8 cellular contexts compared by ENCODE assay signal in genomic region chr2:145745387-145745721, GRCh38.
DNase-seq lines count a peak whose midpoint lies in the region; ATAC-seq, FAIRE-seq and TF ChIP-seq lines count a peak whose summit lies in the region.
"Not testable (repeated sequence)": the region's sequence is repeated elsewhere in the genome, so short reads cannot be mapped to it uniquely, and the experiment has no call there.

No MANE protein-coding gene starts in this region.

- not testable (repeated sequence) for H2AFZ ChIP-seq in ACC112 (ENCODE audit: low read length, unreplicated experiment); astrocyte (ENCODE audit: low read depth, low read length); endothelial cell of umbilical vein (ENCODE audit: low read depth, low read length)
- peak overlapping the region; percentile 9; the same call in 1 of the 2 replicates for H2AFZ ChIP-seq in Karpas-422 (ENCODE audit: low read length)

- not testable (repeated sequence) for H4K20me1 ChIP-seq in Karpas-422 (ENCODE audit: insufficient read depth, low read depth, low read length); astrocyte (ENCODE audit: insufficient read depth, low read length); endothelial cell of umbilical vein (replicated peaks; ENCODE audit: control insufficient read depth, extremely low read depth, insufficient read depth, low read length)

- H3K27me3 Mint-ChIP-seq in astrocyte (ENCODE audit: low read depth, unreplicated experiment); stimulated activated memory B cell treated with anti-CD40 and anti-IgM and Interleukin-4, amounts not matched to agents 10 μg/mL and 1 μg/mL and 100 μg/mL, for 72 hours: not testable (repeated sequence)
- H3K27me3 Mint-ChIP-seq in natural killer cell treated with Interleukin-12 subunit alpha and Interleukin-12 subunit beta and Interleukin-15 and Interleukin-18, amount 100 ng/mL, for 72 hours, result peaks cover 0 to 23% of the 10 kb centered on the region in 2 donors

- not testable (repeated sequence) for H3K4me2 ChIP-seq in Karpas-422 (ENCODE audit: low read depth, low read length, poor library complexity, severe bottlenecking); astrocyte (ENCODE audit: low read length); endothelial cell of umbilical vein (ENCODE audit: insufficient read depth, low read length)

- CTCF ChIA-PET in RWPE1 (lab: Yijun Ruan, JAX); endothelial cell of umbilical vein (lab: Charles Lee): not testable (repeated sequence)

- FAIRE-seq in GM12891 (lab: Jason Lieb, UNC), result peak; percentile 33
- not testable (repeated sequence) for FAIRE-seq in astrocyte (lab: Jason Lieb, UNC); endothelial cell of umbilical vein (lab: Jason Lieb, UNC)

- H3K36me3 ChIP-seq in ACC112 (ENCODE audit: insufficient read depth, low read length); Karpas-422 (ENCODE audit: insufficient read depth, low read length); astrocyte (ENCODE audit: insufficient read depth, low read length); endothelial cell of umbilical vein (ENCODE audit: control insufficient read depth in 2 of 2, extremely low read depth in 1 of 2, insufficient read depth in 2 of 2, low read length in 2 of 2): not testable (repeated sequence)

- not testable (repeated sequence) for H3K36me3 Mint-ChIP-seq in astrocyte (ENCODE audit: low read depth, unreplicated experiment); natural killer cell treated with Interleukin-12 subunit alpha and Interleukin-12 subunit beta and Interleukin-15 and Interleukin-18, amount 100 ng/mL, for 72 hours; stimulated activated memory B cell treated with anti-CD40 and anti-IgM and Interleukin-4, amounts not matched to agents 10 μg/mL and 1 μg/mL and 100 μg/mL, for 72 hours

- not testable (repeated sequence) for H3K9me1 ChIP-seq in endothelial cell of umbilical vein (replicated peaks; ENCODE audit: control insufficient read depth, extremely low read depth, insufficient read depth, low read length)

- dilution Hi-C loops in endothelial cell of umbilical vein (cut with MboI; ENCODE audit: extremely low pct_ligation_motif_present, low sequenced_read_pairs), result not testable (repeated sequence)

- H3K4me1 Mint-ChIP-seq in astrocyte (ENCODE audit: low read depth, unreplicated experiment), result peaks cover 17% of the 10 kb centered on the region
- H3K4me1 Mint-ChIP-seq in natural killer cell treated with Interleukin-12 subunit alpha and Interleukin-12 subunit beta and Interleukin-15 and Interleukin-18, amount 100 ng/mL, for 72 hours (ENCODE audit: low read depth in 2 of 2), result peaks cover 15 to 39% of the 10 kb centered on the region in 2 donors
- H3K4me1 Mint-ChIP-seq in stimulated activated memory B cell treated with anti-CD40 and anti-IgM and Interleukin-4, amounts not matched to agents 10 μg/mL and 1 μg/mL and 100 μg/mL, for 72 hours, result peaks cover 70% of the 10 kb centered on the region

- not testable (repeated sequence) for H3K4me3 ChIP-seq in ACC112 (ENCODE audit: low read depth, low read length); Karpas-422 (ENCODE audit: low read length); astrocyte (ENCODE audit: insufficient read depth, low read depth, low read length); endothelial cell of umbilical vein (replicated peaks in 1 of 3; ENCODE audit: insufficient read depth in 1 of 3, low read depth in 1 of 3, low read length in 3 of 3)

- not testable (repeated sequence) for H3K9me2 ChIP-seq in Karpas-422 (replicated peaks; ENCODE audit: insufficient read depth, low read length)

- H3K27me3 ChIP-seq in ACC112 (ENCODE audit: insufficient read depth, low read length); Karpas-422 (ENCODE audit: low read length); astrocyte (ENCODE audit: insufficient read depth, low read length); endothelial cell of umbilical vein (ENCODE audit: control insufficient read depth in 2 of 2, insufficient read depth in 2 of 2, low read length in 2 of 2): not testable (repeated sequence)

- POLR2A ChIA-PET in RWPE1 (lab: Yijun Ruan, JAX; ENCODE audit: low non-redundant PET); endothelial cell of umbilical vein (lab: Charles Lee): not testable (repeated sequence)

- BruUV-seq in endothelial cell of umbilical vein (replicated peaks; lab: Mats Ljungman, UMichigan), result not testable (repeated sequence)

- H3K9me3 Mint-ChIP-seq in astrocyte (ENCODE audit: unreplicated experiment); natural killer cell treated with Interleukin-12 subunit alpha and Interleukin-12 subunit beta and Interleukin-15 and Interleukin-18, amount 100 ng/mL, for 72 hours; stimulated activated memory B cell treated with anti-CD40 and anti-IgM and Interleukin-4, amounts not matched to agents 10 μg/mL and 1 μg/mL and 100 μg/mL, for 72 hours: not testable (repeated sequence)

- H3K79me2 ChIP-seq in ACC112 (ENCODE audit: control insufficient read depth, insufficient read depth, low read length, unreplicated experiment); Karpas-422 (ENCODE audit: low read length); astrocyte (ENCODE audit: insufficient read depth, low read length); endothelial cell of umbilical vein (ENCODE audit: control insufficient read depth, insufficient read depth, low read length): not testable (repeated sequence)

- not testable (repeated sequence) for H3K9me3 ChIP-seq in Karpas-422 (ENCODE audit: low read length); astrocyte (ENCODE audit: insufficient read depth, low read depth, low read length); endothelial cell of umbilical vein (replicated peaks; ENCODE audit: control insufficient read depth, insufficient read depth, low read length)

- not testable (repeated sequence) for TF ChIP-seq CTCF in RWPE1 (conservative IDR thresholded peaks at IDR 0.05; ENCODE audit: low read depth); astrocyte (IDR thresholded peaks at IDR 0.05; ENCODE audit: insufficient read depth, low read depth, low read length); endothelial cell of umbilical vein (IDR thresholded peaks at IDR 0.05; ENCODE audit: extremely low read depth in 1 of 2, insufficient read depth in 1 of 2, low read depth in 1 of 2, low read length in 2 of 2)

- H3K27ac Mint-ChIP-seq in astrocyte (ENCODE audit: unreplicated experiment), result not testable (repeated sequence)
- peak overlapping the region; percentile 63 to 72 for H3K27ac Mint-ChIP-seq in natural killer cell treated with Interleukin-12 subunit alpha and Interleukin-12 subunit beta and Interleukin-15 and Interleukin-18, amount 100 ng/mL, for 72 hours
- H3K27ac Mint-ChIP-seq in stimulated activated memory B cell treated with anti-CD40 and anti-IgM and Interleukin-4, amounts not matched to agents 10 μg/mL and 1 μg/mL and 100 μg/mL, for 72 hours, result peak overlapping the region; percentile 29

- H3K4me1 ChIP-seq in ACC112 (ENCODE audit: control insufficient read depth, insufficient read depth, low read length, unreplicated experiment) (peaks cover 14% of the 10 kb centered on the region), Karpas-422 (ENCODE audit: low read length) (peaks cover 48% of the 10 kb centered on the region), astrocyte (ENCODE audit: insufficient read depth, low read length) (peaks cover 11% of the 10 kb centered on the region), endothelial cell of umbilical vein (ENCODE audit: control insufficient read depth, extremely low read depth, insufficient read depth, low read length) (peaks cover 24% of the 10 kb centered on the region)

- intact Hi-C loops in endothelial cell of umbilical vein (cut with micrococcal nuclease), result loop anchor here (2.0 kb wide), 1 partner anchor 151 kb away; no protein-coding TSS in a partner anchor

- TF ChIP-seq POLR2A in GM12891 (IDR thresholded peaks at IDR 0.05; ENCODE audit: low read depth, low read length); endothelial cell of umbilical vein (IDR thresholded peaks at IDR 0.05; ENCODE audit: low read depth, low read length): not testable (repeated sequence)

- not testable (repeated sequence) for H3K9ac ChIP-seq in Karpas-422 (ENCODE audit: low read length); astrocyte (ENCODE audit: low read length); endothelial cell of umbilical vein (replicated peaks; ENCODE audit: extremely low read depth, insufficient read depth, low read length)

- not testable (repeated sequence) for H3K4me3 Mint-ChIP-seq in astrocyte (ENCODE audit: unreplicated experiment); stimulated activated memory B cell treated with anti-CD40 and anti-IgM and Interleukin-4, amounts not matched to agents 10 μg/mL and 1 μg/mL and 100 μg/mL, for 72 hours
- peak overlapping the region; percentile 70 for H3K4me3 Mint-ChIP-seq in natural killer cell treated with Interleukin-12 subunit alpha and Interleukin-12 subunit beta and Interleukin-15 and Interleukin-18, amount 100 ng/mL, for 72 hours

- not testable (repeated sequence) for ATAC-seq in natural killer cell treated with Interleukin-12 subunit alpha and Interleukin-12 subunit beta and Interleukin-15 and Interleukin-18, amount 100 ng/mL, for 72 hours; stimulated activated memory B cell treated with anti-CD40 and anti-IgM and Interleukin-4, amounts not matched to agents 10 μg/mL and 1 μg/mL and 100 μg/mL, for 72 hours

- H3K27ac ChIP-seq in ACC112 (ENCODE audit: low read depth, low read length), result peak overlapping the region; percentile 13; the same call in 1 of the 2 replicates
- H3K27ac ChIP-seq in Karpas-422 (ENCODE audit: low read length), result peak overlapping the region; percentile 10; the same call in 1 of the 2 replicates
- not testable (repeated sequence) for H3K27ac ChIP-seq in RWPE1
- H3K27ac ChIP-seq in astrocyte (ENCODE audit: low read depth, low read length), result peak overlapping the region; percentile 39
- H3K27ac ChIP-seq in endothelial cell of umbilical vein (ENCODE audit: insufficient read depth, low read depth, low read length), result peak overlapping the region; percentile 3

- not testable (repeated sequence) for DNase-seq in GM12891 (ENCODE audit: insufficient read length, low spot score); Karpas-422; astrocyte (ENCODE audit: low read depth); endothelial cell of umbilical vein (ENCODE audit: low read depth, low spot score); natural killer cell treated with Interleukin-12 subunit alpha and Interleukin-12 subunit beta and Interleukin-15 and Interleukin-18, amount 100 ng/mL, for 72 hours (ENCODE audit: low spot score)
- DNase-seq in RWPE1 (ENCODE audit: low spot score), result peak; percentile 23
